23 cellular contexts compared by ENCODE assay signal in genomic region chr22:46187862-46188261, GRCh38. TPM values are rescaled to one million over a fixed set of nuclear protein-coding genes. Genes with fewer than 3 reads are reported as not detected.
DNase-seq lines count a peak whose midpoint lies in the region; ATAC-seq, FAIRE-seq and TF ChIP-seq lines count a peak whose summit lies in the region.
"Had no signal": no experiment of that assay in that cellular context is flagged by ENCODE, and none has a peak within 500 bp of the region (broad histone marks: within the 10 kb centered on the region; RNA-seq: fewer than 3 reads in every experiment).

No MANE protein-coding gene starts in this region.

- H3K4me3 Mint-ChIP-seq in Calu3 (ENCODE audit: low read depth, unreplicated experiment), result no peak overlapping the region
- H3K4me3 Mint-ChIP-seq in natural killer cell, result no peak overlapping the region
- H3K4me3 Mint-ChIP-seq: CD14-positive monocyte, HFFc6 had no signal

- peak; percentile 18 for FAIRE-seq in bronchial epithelial cell (lab: Jason Lieb, UNC)
- FAIRE-seq: GM12892, H1 had no signal

- CTCF ChIA-PET in Calu3 (lab: Charles Lee), result no interaction called here

- no peaks in the 10 kb centered on the region for H3K9me2 ChIP-seq in MM.1S (replicated peaks; ENCODE audit: insufficient read depth, low read length)

- H3K27ac Mint-ChIP-seq in Calu3 (ENCODE audit: unreplicated experiment), result peak overlapping the region; percentile 18
- no peak overlapping the region for H3K27ac Mint-ChIP-seq in natural killer cell
- H3K27ac Mint-ChIP-seq: HFFc6 had no signal

- H3K36me3 Mint-ChIP-seq in Calu3 (ENCODE audit: insufficient read depth, unreplicated experiment), result peaks cover 14% of the 10 kb centered on the region
- peaks cover 5% of the 10 kb centered on the region for H3K36me3 Mint-ChIP-seq in natural killer cell

- H2AFZ ChIP-seq in MM.1S (ENCODE audit: low read length) (no peak overlapping the region), smooth muscle cell (ENCODE audit: low read depth) (no peak overlapping the region)

- H3K4me3 ChIP-seq in MM.1S (ENCODE audit: low read length) (no peak overlapping the region), bronchial epithelial cell (ENCODE audit: low read depth, low read length) (no peak overlapping the region), smooth muscle cell (no peak overlapping the region)

- WGBS in smooth muscle cell (ENCODE audit: low lambda C conversion rate), result 100% methylated on average over 3 of the region's 3 CpGs

- H3K36me3 ChIP-seq in MM.1S (replicated peaks; ENCODE audit: insufficient read depth, low read length), result no peaks in the 10 kb centered on the region
- peaks cover 1% of the 10 kb centered on the region for H3K36me3 ChIP-seq in bronchial epithelial cell (ENCODE audit: control insufficient read depth, insufficient read depth, low read length)
- no peaks in the 10 kb centered on the region for H3K36me3 ChIP-seq in smooth muscle cell (ENCODE audit: low read depth)

- no peaks in the 10 kb centered on the region for H3K79me2 ChIP-seq in MM.1S (ENCODE audit: low read length)
- no peaks in the 10 kb centered on the region for H3K79me2 ChIP-seq in smooth muscle cell (ENCODE audit: low read depth)

- H3F3A ChIP-seq in MM.1S (ENCODE audit: insufficient read depth, low read length), result no peaks in the 10 kb centered on the region
- H3F3A ChIP-seq in smooth muscle cell (ENCODE audit: low read depth), result no peaks in the 10 kb centered on the region

- peaks cover 24% of the 10 kb centered on the region for H3K4me1 Mint-ChIP-seq in Calu3 (ENCODE audit: low read depth, unreplicated experiment)
- H3K4me1 Mint-ChIP-seq in natural killer cell, result peaks cover 25 to 26% of the 10 kb centered on the region in 2 donors

- H3K27ac ChIP-seq in MM.1S (ENCODE audit: low read length) (no peak overlapping the region), smooth muscle cell (ENCODE audit: low read depth) (no peak overlapping the region)
- H3K27ac ChIP-seq: HL-60 had no signal

- intact Hi-C loops in Calu3 (cut with micrococcal nuclease; ENCODE audit: unreplicated experiment), result no loop called here
- intact Hi-C loops in natural killer cell (cut with micrococcal nuclease), result no loop called here

- DNase-seq in Calu3, result peak; percentile 50
- DNase-seq in MM.1S, result peak; percentile 13
- no peak for DNase-seq in bronchial epithelial cell (ENCODE audit: low read depth)
- peak; percentile 18 for DNase-seq in myocyte (ENCODE audit: low read depth)
- DNase-seq in smooth muscle cell (lab: John Stamatoyannopoulos, UW; ENCODE audit: unreplicated experiment), result no peak
- DNase-seq in HPDE6-E6E7 (ENCODE audit: extremely low spot score), result no peak
- no peak for DNase-seq in natural killer cell
- DNase-seq: AML-193, DMS153, HFFc6, KBM-7, NCI-H1092, NCI-H146, NCI-H2081, NCI-H2227 treated with DMSO at 0.1 percent for 48 hours, NCI-H524, SHP77 had no signal

- H3K9me3 Mint-ChIP-seq in Calu3 (ENCODE audit: low read depth, unreplicated experiment) (peaks cover 3% of the 10 kb centered on the region), natural killer cell (no peaks in the 10 kb centered on the region)
- H3K9me3 Mint-ChIP-seq: CD14-positive monocyte, HFFc6 had no signal

- H3K9me3 ChIP-seq in MM.1S (replicated peaks; ENCODE audit: insufficient read depth, low read length) (no peaks in the 10 kb centered on the region), smooth muscle cell (replicated peaks; ENCODE audit: low read depth) (no peaks in the 10 kb centered on the region)

- H3K4me1 ChIP-seq in MM.1S (ENCODE audit: low read length) (no peaks in the 10 kb centered on the region), smooth muscle cell (ENCODE audit: low read depth) (no peaks in the 10 kb centered on the region)

- H3K4me2 ChIP-seq in MM.1S (ENCODE audit: low read depth, low read length), result no peak overlapping the region
- no peak overlapping the region for H3K4me2 ChIP-seq in smooth muscle cell

- H3K9ac ChIP-seq in MM.1S (ENCODE audit: low read length), result no peak overlapping the region
- H3K9ac ChIP-seq in smooth muscle cell (ENCODE audit: low read depth), result no peak overlapping the region

- TF ChIP-seq CTCF in Calu3 (IDR thresholded peaks at IDR 0.05; ENCODE audit: unreplicated experiment) (no peak), MM.1S (IDR thresholded peaks at IDR 0.05; ENCODE audit: low read length) (no peak), bronchial epithelial cell (IDR thresholded peaks at IDR 0.05; ENCODE audit: insufficient read depth, low read length, severe bottlenecking) (no peak), smooth muscle cell (IDR thresholded peaks at IDR 0.05; ENCODE audit: borderline replicate concordance, insufficient read depth, poor library complexity, severe bottlenecking) (no peak), natural killer cell (IDR thresholded peaks at IDR 0.05) (no peak)

- H3K27me3 Mint-ChIP-seq in Calu3 (ENCODE audit: unreplicated experiment), result no peaks in the 10 kb centered on the region
- no peaks in the 10 kb centered on the region for H3K27me3 Mint-ChIP-seq in natural killer cell (ENCODE audit: low read depth in 2 of 2)

- no peaks in the 10 kb centered on the region for H4K20me1 ChIP-seq in MM.1S (ENCODE audit: insufficient read depth, low read length)
- H4K20me1 ChIP-seq in smooth muscle cell (ENCODE audit: low read depth), result peaks cover 4% of the 10 kb centered on the region

- ATAC-seq in HG03354 (IDR thresholded peaks at IDR 0.05; ENCODE audit: poor library complexity, severe bottlenecking, unreplicated experiment), result no peak
- ATAC-seq in natural killer cell, result no peak
- ATAC-seq: SK-N-SH treated with all-trans-retinoic acid at 6 μM for 48 hours had no signal

- no peaks in the 10 kb centered on the region for H3K27me3 ChIP-seq in MM.1S (replicated peaks; ENCODE audit: insufficient read depth, low read length)
- H3K27me3 ChIP-seq in bronchial epithelial cell (ENCODE audit: control insufficient read depth, insufficient read depth, low read length), result no peaks in the 10 kb centered on the region
- H3K27me3 ChIP-seq in smooth muscle cell (ENCODE audit: low read depth), result no peaks in the 10 kb centered on the region

- no TSS peak for BruUV-seq in Calu3 (replicated peaks; lab: Mats Ljungman, UMichigan)

RNA-seq across cellular contexts. Expression of gene PPARA, which starts 37.5 kb away (rescaled TPM):
- total RNA-seq in Calu3 (2022) (22.7 and 31.5 TPM in 2 replicates), bronchial epithelial cell (7.6 and 10.5 TPM in 2 replicates), myocyte (17.5 and 26.3 TPM in 2 replicates), smooth muscle cell (13.7 and 18.0 TPM in 2 replicates), natural killer cell (10 to 100 TPM; 20.1 to 27.8 (median 27.0) TPM)
- 7.7 TPM for polyA plus RNA-seq in myocyte (2012)
- 8.8 and 9.2 TPM in 2 replicates for polyA plus RNA-seq in smooth muscle cell

Comparison
In these comparisons a context has a peak if more than half of its experiments do, and no peak if none do; other contexts are left out.
1. DNase-seq: peak in Calu3 (single experiment), MM.1S (single experiment) and myocyte (single experiment); none in bronchial epithelial cell (single experiment), smooth muscle cell (single experiment), HPDE6-E6E7 (single experiment) and natural killer cell (single experiment).